In genomic region chr11:83161610-83162199, GRCh38 we compare ENCODE assay signal across 12 cellular contexts. TPM values are rescaled to one million over a fixed set of nuclear protein-coding genes. Genes with fewer than 3 reads are reported as not detected.
DNase-seq lines count a peak whose midpoint lies in the region; ATAC-seq and TF ChIP-seq lines count a peak whose summit lies in the region.
"Had no signal": no experiment of that assay in that cellular context is flagged by ENCODE, and none has a peak within 500 bp of the region (broad histone marks: within the 10 kb centered on the region; RNA-seq: fewer than 3 reads in every experiment).

No MANE protein-coding gene starts in this region.

- peak overlapping the region; percentile 7 for H3K4me3 Mint-ChIP-seq in Calu3 (ENCODE audit: low read depth, unreplicated experiment)

- no peak overlapping the region for H3K9ac ChIP-seq in colonic mucosa (ENCODE audit: low read depth in 2 of 2, low read length in 2 of 2)

- peaks cover 9% of the 10 kb centered on the region for H3K4me1 Mint-ChIP-seq in Calu3 (ENCODE audit: low read depth, unreplicated experiment)

- intact Hi-C loops in Calu3 (cut with micrococcal nuclease; ENCODE audit: unreplicated experiment): no loop called here
- intact Hi-C loops in colonic mucosa (cut with DNase I): no loop called here

- ATAC-seq in HG02642 (IDR thresholded peaks at IDR 0.05; ENCODE audit: poor library complexity, unreplicated experiment): no peak

- no peaks in the 10 kb centered on the region for H3K9me3 ChIP-seq in colonic mucosa
- H3K9me3 ChIP-seq in neutrophil: no peaks in the 10 kb centered on the region

- TF ChIP-seq CTCF in Calu3 (IDR thresholded peaks at IDR 0.05; ENCODE audit: unreplicated experiment) (no peak), colonic mucosa (IDR thresholded peaks at IDR 0.05) (no peak), neutrophil (IDR thresholded peaks at IDR 0.05) (no peak)

- H3K9me3 Mint-ChIP-seq in Calu3 (ENCODE audit: low read depth, unreplicated experiment): no peaks in the 10 kb centered on the region

- H3K36me3 ChIP-seq in colonic mucosa (peaks cover 5% of the 10 kb centered on the region), neutrophil (peaks cover 33% of the 10 kb centered on the region)

- CTCF ChIA-PET in Calu3 (lab: Charles Lee): interaction anchor here (0.5 to 0.6 kb wide), 2 partner anchors 16 to 176 kb away, joined by 3 to 4 read pairs; no protein-coding TSS in a partner anchor

- DNase-seq in Calu3 (no peak), NCI-H69 (lab: John Stamatoyannopoulos, UW) (peak; percentile 51), colonic mucosa (no peak), CD1c-positive myeloid dendritic cell (ENCODE audit: extremely low spot score) (no peak), T-helper 9 cell (no peak), NCI-H2196 treated with DMSO at 0.1 percent for 48 hours (lab: John Stamatoyannopoulos, UW; ENCODE audit: unreplicated experiment) (no peak)
- DNase-seq: aorta, KBM-7, NCI-H82 had no signal

- H3K27me3 ChIP-seq in colonic mucosa: no peaks in the 10 kb centered on the region
- H3K27me3 ChIP-seq in neutrophil: no peaks in the 10 kb centered on the region

- no TSS peak for BruUV-seq in Calu3 (replicated peaks; lab: Mats Ljungman, UMichigan)

- H3K27ac Mint-ChIP-seq in Calu3 (ENCODE audit: unreplicated experiment): peak overlapping the region; percentile 88

- H3K27ac ChIP-seq in colonic mucosa (peak overlapping the region; percentile 10), neutrophil (peak overlapping the region; percentile 62)

- H3K27me3 Mint-ChIP-seq in Calu3 (ENCODE audit: unreplicated experiment): no peaks in the 10 kb centered on the region

- H3K4me3 ChIP-seq in colonic mucosa (no peak overlapping the region), neutrophil (ENCODE audit: low read depth in 1 of 2, low read length in 1 of 2) (no peak overlapping the region)
- H3K4me3 ChIP-seq: lung had no signal

- H3K4me1 ChIP-seq in colonic mucosa (no peaks in the 10 kb centered on the region), neutrophil (ENCODE audit: control insufficient read depth in 1 of 2, insufficient read depth in 1 of 2, low read depth in 1 of 2, low read length in 1 of 2) (peaks cover 46 to 51% of the 10 kb centered on the region in 2 experiments)

- peaks cover 63% of the 10 kb centered on the region for H3K36me3 Mint-ChIP-seq in Calu3 (ENCODE audit: insufficient read depth, unreplicated experiment)

RNA-seq across cellular contexts. Expression of gene PCF11, which starts 4.8 kb away (rescaled TPM):
- total RNA-seq in Calu3 (2022): 45.0 and 48.8 TPM in 2 replicates
- 10 to 100 TPM; 39.2 to 46.0 TPM for total RNA-seq in colonic mucosa

RNA-seq across cellular contexts. Expression of gene ANKRD42, which starts 31.8 kb away (rescaled TPM):
- total RNA-seq in Calu3 (2022) (5.2 and 5.6 TPM in 2 replicates), colonic mucosa (1 to 10 TPM; 8.0 to 8.2 TPM)
